ENCODE assay signal across 16 cellular contexts in the genomic region with DNA sequence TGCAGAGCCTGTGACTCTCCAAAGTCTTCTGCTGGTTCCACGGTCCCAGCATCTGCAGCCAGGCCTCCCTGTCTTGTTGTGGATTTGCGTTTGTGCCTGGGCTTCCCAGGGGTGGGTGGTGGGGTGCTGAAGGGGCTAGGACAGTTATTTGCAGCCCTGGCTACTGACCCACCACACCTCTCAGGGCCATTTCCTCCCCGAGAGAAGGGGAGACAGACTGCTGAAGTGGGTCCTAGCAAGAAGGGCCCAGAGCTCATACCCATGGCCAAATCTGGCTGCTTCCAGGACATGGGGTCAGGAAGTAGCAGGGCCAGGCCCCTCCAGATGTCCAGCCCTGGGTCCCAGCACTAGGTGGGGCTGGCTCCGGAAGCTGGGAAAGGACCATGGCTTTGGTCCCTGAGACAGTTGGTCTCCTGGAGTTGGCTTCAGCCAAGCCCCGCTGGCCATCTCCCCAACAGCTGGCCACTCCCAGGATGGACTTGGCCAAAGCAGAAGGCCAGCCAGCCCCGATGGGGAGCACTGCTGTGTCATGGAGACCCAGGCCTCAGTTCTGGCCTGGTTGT. TPM values are rescaled to one million over a fixed set of nuclear protein-coding genes. Genes with fewer than 3 reads are reported as not detected.
A peak's percentile ranks its signal among the peaks of the same experiment; 100 is the strongest.
DNase-seq lines count a peak whose midpoint lies in the region; ATAC-seq and TF ChIP-seq lines count a peak whose summit lies in the region.
"Had no signal": no experiment of that assay in that cellular context is flagged by ENCODE, and none has a peak within 500 bp of the region (broad histone marks: within the 10 kb centered on the region; RNA-seq: fewer than 3 reads in every experiment).

No MANE protein-coding gene starts in this region.

- H3K4me3 ChIP-seq in NT2/D1 (ENCODE audit: insufficient read length, low read depth) (no peak overlapping the region), esophagus (ENCODE audit: low read depth in 1 of 2, low read length in 2 of 2) (no peak overlapping the region), lung (no peak overlapping the region), stomach smooth muscle (ENCODE audit: low read length in 2 of 2) (peak overlapping the region; percentile 7 to 58)
- H3K4me3 ChIP-seq: adrenal gland had no signal

- H3K9ac ChIP-seq in NT2/D1 (ENCODE audit: insufficient read length, low read depth), result peak overlapping the region; percentile 39
- peak overlapping the region in 1 of 2 donors; percentile 55 for H3K9ac ChIP-seq in stomach smooth muscle (ENCODE audit: low read length in 2 of 2)

- TF ChIP-seq CTCF in lung (IDR thresholded peaks at IDR 0.05; ENCODE audit: control extremely low read depth, extremely low read depth), result no peak

- peaks cover 18% of the 10 kb centered on the region for H3K4me1 ChIP-seq in NT2/D1 (ENCODE audit: insufficient read depth, insufficient read length)
- H3K4me1 ChIP-seq in esophagus (ENCODE audit: control insufficient read depth in 2 of 2, insufficient read depth in 2 of 2, low read length in 1 of 2), result peaks cover 16 to 22% of the 10 kb centered on the region in 2 donors
- H3K4me1 ChIP-seq in lung (ENCODE audit: control insufficient read depth in 2 of 2, insufficient read depth in 2 of 2, low read length in 2 of 2), result peaks cover 10 to 31% of the 10 kb centered on the region in 2 donors
- H3K4me1 ChIP-seq in stomach smooth muscle (ENCODE audit: control insufficient read depth, insufficient read depth, low read length), result peaks cover 88% of the 10 kb centered on the region

- no peaks in the 10 kb centered on the region for H3K9me3 ChIP-seq in NT2/D1 (ENCODE audit: insufficient read depth, low read length)
- no peaks in the 10 kb centered on the region for H3K9me3 ChIP-seq in esophagus (ENCODE audit: control insufficient read depth in 2 of 2, insufficient read depth in 1 of 2, low read depth in 1 of 2, low read length in 1 of 2)
- H3K9me3 ChIP-seq in lung (ENCODE audit: control insufficient read depth in 2 of 2, insufficient read depth in 1 of 2, low read length in 1 of 2), result no peaks in the 10 kb centered on the region
- H3K9me3 ChIP-seq in stomach smooth muscle (ENCODE audit: control insufficient read depth in 2 of 2, low read length in 2 of 2), result no peaks in the 10 kb centered on the region
- H3K9me3 ChIP-seq: adrenal gland, Caco-2 had no signal

- H3K27me3 ChIP-seq in NT2/D1 (ENCODE audit: insufficient read depth, insufficient read length), result no peaks in the 10 kb centered on the region
- no peaks in the 10 kb centered on the region for H3K27me3 ChIP-seq in esophagus (ENCODE audit: control insufficient read depth in 1 of 2, insufficient read depth in 2 of 2, low read length in 2 of 2)
- no peaks in the 10 kb centered on the region for H3K27me3 ChIP-seq in lung (ENCODE audit: control insufficient read depth, insufficient read depth)
- no peaks in the 10 kb centered on the region for H3K27me3 ChIP-seq in stomach smooth muscle (ENCODE audit: control insufficient read depth in 1 of 2, insufficient read depth in 2 of 2, low read length in 2 of 2)
- H3K27me3 ChIP-seq: adrenal gland had no signal

- H3K27ac ChIP-seq in esophagus (ENCODE audit: low read depth in 2 of 2, low read length in 1 of 2) (peak overlapping the region; percentile 88 to 94), lung (ENCODE audit: low read depth in 1 of 2, low read length in 1 of 2) (peak overlapping the region; percentile 67 to 74), stomach smooth muscle (ENCODE audit: low read length) (peak overlapping the region; percentile 97)

- DNase-seq in NT2/D1 (ENCODE audit: low read depth, low spot score) (no peak), lung (ENCODE audit: low spot score) (no peak), NCI-H1092 treated with DMSO at 0.1 percent for 48 hours (lab: John Stamatoyannopoulos, UW) (no peak), amniotic stem cell (lab: John Stamatoyannopoulos, UW) (no peak)
- DNase-seq: activated CD4-positive, alpha-beta T cell treated with anti-CD3 and anti-CD28 coated beads, Interleukin-2, amount 10 ng/mL, durations not matched to agents 7 days and 5 days; activated T-cell treated with anti-CD3 and anti-CD28 coated beads, Interleukin-2, amount 50 U/mL, for 1 hour; adrenal gland; Caco-2; dermis blood vessel endothelial cell; mesendoderm; NCI-H2081 treated with DMSO at 0.1 percent for 48 hours; NCI-H774 had no signal

- 69 to 81% methylated on average over 6 of the region's 6 CpGs for WGBS in esophagus, 2 donors
- 82 to 84% methylated on average over 6 of the region's 6 CpGs for WGBS in lung, 2 donors

- no peak for ATAC-seq in lung (ENCODE audit: insufficient read depth, low FRiP score)
- no peak for ATAC-seq in GM18870 (IDR thresholded peaks at IDR 0.05; ENCODE audit: unreplicated experiment)
- no peak for ATAC-seq in GM21390 (IDR thresholded peaks at IDR 0.05; ENCODE audit: unreplicated experiment)

- H3K36me3 ChIP-seq in NT2/D1 (ENCODE audit: insufficient read depth, insufficient read length, low read length), result peaks cover 3% of the 10 kb centered on the region
- no peaks in the 10 kb centered on the region for H3K36me3 ChIP-seq in esophagus (ENCODE audit: control insufficient read depth in 2 of 2, insufficient read depth in 2 of 2, low read length in 1 of 2)
- no peaks in the 10 kb centered on the region for H3K36me3 ChIP-seq in lung (ENCODE audit: control insufficient read depth in 2 of 2, insufficient read depth in 2 of 2, low read length in 2 of 2)
- peaks cover 0 to 5% of the 10 kb centered on the region in 2 donors for H3K36me3 ChIP-seq in stomach smooth muscle (ENCODE audit: control insufficient read depth in 2 of 2, insufficient read depth in 2 of 2, low read length in 2 of 2)
- H3K36me3 ChIP-seq: adrenal gland had no signal

RNA-seq across cellular contexts. Expression of a gene that starts 26.3 kb away (rescaled TPM):
- polyA plus RNA-seq in esophagus (100 to 1,000 TPM; 198 to 418 TPM), lung (100 to 1,000 TPM; 201 to 265 TPM)
- 100 to 1,000 TPM; 133 to 468 TPM for total RNA-seq in lung

Comparison
In these comparisons a context has a peak if more than half of its experiments do, and no peak if none do; other contexts are left out.
1. H3K4me3 ChIP-seq: peak in stomach smooth muscle (2 of 2); none in NT2/D1 (single experiment), esophagus (0 of 2) and lung (single experiment).
2. Peak in every context shown above with its lines, with median percentiles within 50 percentile points of each other: H3K27ac ChIP-seq.